10 cellular contexts compared by ENCODE assay signal in the genomic region with DNA sequence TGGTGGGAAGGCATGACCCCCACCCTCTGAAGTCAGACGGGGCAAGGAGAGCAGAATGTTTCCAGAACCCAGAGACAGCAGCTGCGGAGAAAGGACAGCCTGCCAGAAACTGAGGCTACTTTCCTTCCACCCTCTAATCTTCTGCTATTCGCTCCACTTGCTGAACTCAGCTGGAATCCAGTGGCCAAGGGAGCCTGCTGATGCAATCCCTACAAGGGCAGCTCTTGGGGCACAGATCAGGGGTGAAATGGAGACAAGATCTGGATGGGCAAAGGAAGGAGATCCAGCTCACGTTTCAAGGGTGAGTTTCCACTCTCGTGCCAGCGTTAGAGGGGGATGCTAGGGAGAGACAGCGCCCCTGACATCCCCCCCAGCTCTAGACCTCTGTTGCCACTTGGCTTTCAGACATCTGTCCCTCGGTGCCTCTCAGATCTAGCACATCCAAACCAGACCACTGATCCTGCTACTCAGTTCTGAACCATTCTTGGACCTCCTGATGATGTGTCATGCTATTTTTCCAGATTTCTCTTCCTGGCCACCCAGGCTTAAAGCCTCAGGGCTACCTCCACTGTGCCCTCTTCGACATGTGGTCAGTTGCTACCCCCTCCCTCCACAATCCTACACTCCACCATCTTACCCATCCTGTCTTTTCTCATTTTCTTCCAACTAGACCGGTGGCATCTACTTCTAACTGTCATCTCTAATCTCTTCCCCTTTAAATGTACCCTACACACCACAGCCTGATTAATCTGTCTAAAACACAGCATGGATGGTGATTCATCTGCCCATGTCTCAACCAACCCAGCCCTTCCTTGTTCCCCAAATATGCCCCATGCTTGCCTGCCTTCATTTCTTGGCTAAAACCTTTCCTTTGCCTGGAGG.
DNase-seq lines count a peak whose midpoint lies in the region; ATAC-seq, FAIRE-seq and TF ChIP-seq lines count a peak whose summit lies in the region.
"Had no signal": no experiment of that assay in that cellular context is flagged by ENCODE, and none has a peak within 500 bp of the region (broad histone marks: within the 10 kb centered on the region; RNA-seq: fewer than 3 reads in every experiment).

No MANE protein-coding gene starts in this region.

- peaks cover 3% of the 10 kb centered on the region; the same call in 1 of the 2 replicates for H3K9me3 Mint-ChIP-seq in HFFc6

- WGBS in small intestine, 3 donors, result 66 to 77% (median 72%) methylated on average over 10 of the region's 10 CpGs

- peak overlapping the region; percentile 45 for H3K4me3 Mint-ChIP-seq in HFFc6
- H3K4me3 Mint-ChIP-seq: naive B cell had no signal

- H3K4me3 ChIP-seq in RWPE2 (ENCODE audit: severe bottlenecking) (no peak overlapping the region), small intestine (ENCODE audit: low read depth in 1 of 2, low read length in 2 of 2) (no peak overlapping the region)

- H3K36me3 ChIP-seq in RWPE2 (ENCODE audit: low read depth) (no peaks in the 10 kb centered on the region), small intestine (ENCODE audit: control insufficient read depth in 2 of 2, insufficient read depth in 2 of 2, low read length in 2 of 2) (no peaks in the 10 kb centered on the region)

- H3K36me3 Mint-ChIP-seq in HFFc6 (ENCODE audit: low read depth), result no peaks in the 10 kb centered on the region
- H3K36me3 Mint-ChIP-seq: naive B cell had no signal

- H3K27ac Mint-ChIP-seq in HFFc6, result peak overlapping the region; percentile 65
- H3K27ac Mint-ChIP-seq: naive B cell had no signal

- ATAC-seq in RWPE2 (ENCODE audit: low read depth), result peak; percentile 87
- no peak for ATAC-seq in HG02981 (IDR thresholded peaks at IDR 0.05; ENCODE audit: unreplicated experiment)

- H3K27ac ChIP-seq in RWPE2 (ENCODE audit: poor library complexity, severe bottlenecking), result peak overlapping the region; percentile 84
- peak overlapping the region in 1 of 2 donors; percentile 80 for H3K27ac ChIP-seq in small intestine (ENCODE audit: low read depth in 1 of 2, low read length in 1 of 2)

- H3K9me3 ChIP-seq in RWPE2 (ENCODE audit: severe bottlenecking) (no peaks in the 10 kb centered on the region), small intestine (ENCODE audit: control insufficient read depth, low read depth) (no peaks in the 10 kb centered on the region)

- DNase-seq in HFFc6, result peak; percentile 53
- DNase-seq in RWPE2 (ENCODE audit: low spot score), result no peak
- DNase-seq in fibroblast of gingiva (ENCODE audit: low read depth), result peak; percentile 37
- peak; percentile 14 for DNase-seq in small intestine
- DNase-seq in NCI-H446 treated with DMSO at 0.1 percent for 48 hours (lab: John Stamatoyannopoulos, UW), result no peak
- no peak for DNase-seq in NCI-H345 (lab: John Stamatoyannopoulos, UW)
- DNase-seq in activated T-cell treated with anti-CD3 and anti-CD28 coated beads for 4 hours, result no peak
- DNase-seq: activated naive CD4-positive, alpha-beta T cell treated with Interleukin-2 at 50 U/mL for 16 hours; naive B cell had no signal

- H3K4me1 ChIP-seq in RWPE2 (ENCODE audit: insufficient read depth, poor library complexity, severe bottlenecking) (peaks cover 33% of the 10 kb centered on the region), small intestine (ENCODE audit: control insufficient read depth in 2 of 2, insufficient read depth in 1 of 2, low read depth in 1 of 2, low read length in 1 of 2) (peaks cover 0 to 5% of the 10 kb centered on the region in 2 donors)

- TF ChIP-seq CTCF in HFFc6 (IDR thresholded peaks at IDR 0.05), result no peak
- no peak for TF ChIP-seq CTCF in RWPE2 (IDR thresholded peaks at IDR 0.05; ENCODE audit: poor library complexity, severe bottlenecking)

- no peaks in the 10 kb centered on the region for H3K27me3 ChIP-seq in RWPE2 (ENCODE audit: insufficient read depth, poor library complexity, severe bottlenecking)
- H3K27me3 ChIP-seq in small intestine (ENCODE audit: control insufficient read depth in 2 of 2, insufficient read depth in 2 of 2, low read length in 2 of 2), result no peaks in the 10 kb centered on the region

- FAIRE-seq in small intestine (lab: Jason Lieb, UNC), result no peak

- H3K4me1 Mint-ChIP-seq in HFFc6 (ENCODE audit: low read depth), result peaks cover 45% of the 10 kb centered on the region

- peaks cover 11% of the 10 kb centered on the region; the same call in 1 of the 2 replicates for H3K27me3 Mint-ChIP-seq in HFFc6 (ENCODE audit: insufficient read depth)

Comparison
In these comparisons a context has a peak if more than half of its experiments do, and no peak if none do; other contexts are left out.
1. DNase-seq: peak in HFFc6 (single experiment), fibroblast of gingiva (single experiment) and small intestine (single experiment); none in RWPE2 (single experiment), NCI-H446 treated with DMSO at 0.1 percent for 48 hours (single experiment), NCI-H345 (single experiment) and activated T-cell treated with anti-CD3 and anti-CD28 coated beads for 4 hours (single experiment).